ENCODE assay signal across 11 cellular contexts in the genomic region with DNA sequence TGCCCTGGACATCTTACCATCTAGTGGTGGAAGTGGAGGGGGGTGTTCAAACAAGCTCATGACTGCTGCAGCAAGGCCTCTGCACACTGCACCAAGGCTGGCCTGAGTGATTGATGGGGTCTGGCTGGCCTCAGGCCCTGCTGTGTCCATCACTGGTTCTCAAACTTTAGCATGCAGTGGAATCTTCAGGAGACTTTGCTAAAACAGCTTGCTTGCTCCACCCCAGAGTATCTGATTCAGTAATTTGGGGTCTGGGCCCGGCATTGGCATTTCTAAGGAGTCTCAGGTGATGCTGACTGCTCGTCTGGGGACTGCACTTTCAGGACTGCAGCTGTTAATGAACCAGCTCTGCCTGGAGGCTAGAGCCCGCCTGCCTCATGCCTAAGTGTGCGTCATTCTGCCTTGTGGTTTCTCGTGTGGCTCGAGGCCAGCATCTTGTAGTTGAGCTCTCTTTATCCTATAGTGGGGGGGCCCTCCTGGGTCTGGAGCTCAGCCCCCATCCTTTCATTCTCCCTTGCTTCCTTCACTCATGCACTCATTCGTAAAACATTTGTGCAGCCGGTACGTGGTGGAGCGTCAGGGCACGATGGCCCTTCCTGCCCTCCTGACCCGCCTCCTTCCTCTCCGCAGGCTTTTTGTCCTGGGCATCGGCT. TPM values are rescaled to one million over a fixed set of nuclear protein-coding genes. Genes with fewer than 3 reads are reported as not detected.
DNase-seq lines count a peak whose midpoint lies in the region; ATAC-seq and TF ChIP-seq lines count a peak whose summit lies in the region.
"Had no signal": no experiment of that assay in that cellular context is flagged by ENCODE, and none has a peak within 500 bp of the region (broad histone marks: within the 10 kb centered on the region; RNA-seq: fewer than 3 reads in every experiment).

No MANE protein-coding gene starts in this region.

- H3K9me3 ChIP-seq in transverse colon (no peaks in the 10 kb centered on the region), ovary (no peaks in the 10 kb centered on the region), thyroid gland (no peaks in the 10 kb centered on the region), ascending aorta (no peaks in the 10 kb centered on the region)

- no peak overlapping the region for H3K4me3 ChIP-seq in transverse colon
- H3K4me3 ChIP-seq in ovary, result no peak overlapping the region
- H3K4me3 ChIP-seq in thyroid gland (replicated peaks in 1 of 3), result no peak overlapping the region
- H3K4me3 ChIP-seq in ascending aorta, result no peak overlapping the region

- no peak for TF ChIP-seq EP300 in transverse colon (IDR thresholded peaks at IDR 0.05; ENCODE audit: low read depth)
- TF ChIP-seq EP300 in ovary (IDR thresholded peaks at IDR 0.05), result no peak

- H3K27me3 Mint-ChIP-seq in activated T-cell treated with anti-CD3 and anti-CD28 coated beads, Interleukin-2, amount 50 U/mL, for 72 hours (ENCODE audit: low read depth), result peaks cover 13% of the 10 kb centered on the region
- peaks cover 32% of the 10 kb centered on the region for H3K27me3 Mint-ChIP-seq in activated T-cell treated with anti-CD3 and anti-CD28 coated beads, Interleukin-2, amount 50 U/mL, for 24 hours

- H3K4me1 Mint-ChIP-seq in activated T-cell treated with anti-CD3 and anti-CD28 coated beads, Interleukin-2, amount 50 U/mL, for 72 hours (ENCODE audit: low read depth), result peaks cover 13% of the 10 kb centered on the region
- H3K4me1 Mint-ChIP-seq in activated T-cell treated with anti-CD3 and anti-CD28 coated beads, Interleukin-2, amount 50 U/mL, for 24 hours (ENCODE audit: low read depth), result peaks cover 13% of the 10 kb centered on the region

- H3K27ac ChIP-seq in transverse colon (no peak overlapping the region), ovary (no peak overlapping the region), thyroid gland (no peak overlapping the region), ascending aorta (no peak overlapping the region)

- no peak for TF ChIP-seq POLR2A in transverse colon (IDR thresholded peaks at IDR 0.05)
- no peak for TF ChIP-seq POLR2A in ovary (IDR thresholded peaks at IDR 0.05)
- no peak for TF ChIP-seq POLR2A in thyroid gland (IDR thresholded peaks at IDR 0.05)

- no peak overlapping the region for H3K27ac Mint-ChIP-seq in activated T-cell treated with anti-CD3 and anti-CD28 coated beads, Interleukin-2, amount 50 U/mL, for 72 hours
- no peak overlapping the region for H3K27ac Mint-ChIP-seq in activated T-cell treated with anti-CD3 and anti-CD28 coated beads, Interleukin-2, amount 50 U/mL, for 24 hours
- H3K27ac Mint-ChIP-seq: nephron had no signal

- in situ Hi-C loops in transverse colon (cut with MboI; ENCODE audit: low pct_ligation_motif_present in 1 of 4, low pct_unique_long_range_greater_than_20kb in 1 of 4, low sequenced_read_pairs in 3 of 4), result loop anchor here in 2 of 4 donors (25.0 kb wide), 1 partner anchor 390 kb away; no protein-coding TSS in a partner anchor

- H3K9me3 Mint-ChIP-seq in activated T-cell treated with anti-CD3 and anti-CD28 coated beads, Interleukin-2, amount 50 U/mL, for 72 hours, result peaks cover 3 to 13% of the 10 kb centered on the region in 2 donors
- H3K9me3 Mint-ChIP-seq in activated T-cell treated with anti-CD3 and anti-CD28 coated beads, Interleukin-2, amount 50 U/mL, for 24 hours, result peaks cover 8% of the 10 kb centered on the region

- DNase-seq in activated T-cell treated with anti-CD3 and anti-CD28 coated beads, Interleukin-2, amount 50 U/mL, for 72 hours, result peak; percentile 3 to 23
- no peak for DNase-seq in activated T-cell treated with anti-CD3 and anti-CD28 coated beads, Interleukin-2, amount 50 U/mL, for 24 hours
- DNase-seq in RKO (ENCODE audit: low spot score) (peak; percentile 85), fibroblast of gingiva (ENCODE audit: low read depth) (peak; percentile 73), transverse colon (peak; percentile 13), ovary (no peak), thyroid gland (no peak), ascending aorta (ENCODE audit: low spot score in 2 of 2) (no peak)
- DNase-seq: NCI-H146 had no signal

- ATAC-seq in activated T-cell treated with anti-CD3 and anti-CD28 coated beads, Interleukin-2, amount 50 U/mL, for 72 hours (replicated peaks in 1 of 2), result peak in 1 of 2 donors; percentile 22
- ATAC-seq: activated CD4-positive, CD25-positive, alpha-beta regulatory T cell treated with anti-CD3 and anti-CD28 coated beads, Interleukin-2, amount 50 U/mL, for 24 hours had no signal

- intact Hi-C loops in transverse colon (cut with DNase I; ENCODE audit: low total_unique reads) (no loop called here), ovary (cut with DNase I) (no loop called here), thyroid gland (cut with DNase I) (no loop called here), ascending aorta (cut with DNase I) (no loop called here)

- H3K27me3 ChIP-seq in transverse colon (peaks cover 44% of the 10 kb centered on the region), ovary (peaks cover 9% of the 10 kb centered on the region), thyroid gland (peaks cover 14% of the 10 kb centered on the region), ascending aorta (peaks cover 15% of the 10 kb centered on the region)

- peaks cover 5 to 6% of the 10 kb centered on the region in 2 donors for H3K36me3 Mint-ChIP-seq in activated T-cell treated with anti-CD3 and anti-CD28 coated beads, Interleukin-2, amount 50 U/mL, for 72 hours (ENCODE audit: insufficient read depth in 2 of 2)
- no peaks in the 10 kb centered on the region for H3K36me3 Mint-ChIP-seq in activated T-cell treated with anti-CD3 and anti-CD28 coated beads, Interleukin-2, amount 50 U/mL, for 24 hours (ENCODE audit: low read depth)

- H3K36me3 ChIP-seq in transverse colon (no peaks in the 10 kb centered on the region), ovary (no peaks in the 10 kb centered on the region), thyroid gland (no peaks in the 10 kb centered on the region), ascending aorta (no peaks in the 10 kb centered on the region)

- TF ChIP-seq CTCF in transverse colon (IDR thresholded peaks at IDR 0.05) (no peak), ovary (IDR thresholded peaks at IDR 0.05) (no peak), thyroid gland (IDR thresholded peaks at IDR 0.05) (no peak), ascending aorta (IDR thresholded peaks at IDR 0.05) (no peak)

- H3K4me1 ChIP-seq in transverse colon (peaks cover 9 to 15% (median 10%) of the 10 kb centered on the region in 4 donors), ovary (ENCODE audit: insufficient read depth) (peaks cover 1% of the 10 kb centered on the region), thyroid gland (peaks cover 0 to 20% of the 10 kb centered on the region in 2 donors), ascending aorta (peaks cover 0 to 12% of the 10 kb centered on the region in 2 donors)

- H3K4me3 Mint-ChIP-seq in activated T-cell treated with anti-CD3 and anti-CD28 coated beads, Interleukin-2, amount 50 U/mL, for 72 hours, result no peak overlapping the region
- H3K4me3 Mint-ChIP-seq in activated T-cell treated with anti-CD3 and anti-CD28 coated beads, Interleukin-2, amount 50 U/mL, for 24 hours, result no peak overlapping the region

- 62% methylated on average over 14 of the region's 14 CpGs; no CpG with 5 or more reads in 1 of the 2 donors for WGBS in transverse colon (ENCODE audit: low coverage in 1 of 2), 2 donors
- WGBS in ovary, 3 donors, result 66 to 75% (median 67%) methylated on average over 14 of the region's 14 CpGs
- WGBS in thyroid gland, 2 donors, result 84 to 85% methylated on average over 13 to 14 of the region's 14 CpGs

RNA-seq across cellular contexts. Expression of gene MGAT5B, which starts 4.1 kb away (rescaled TPM):
- total RNA-seq in activated T-cell treated with anti-CD3 and anti-CD28 coated beads, Interleukin-2, amount 50 U/mL, for 72 hours, result 1 to 10 TPM in 1 of 2 donors, under 1 TPM in 1; 0.28 to 1.4 TPM
- total RNA-seq in transverse colon (not detected), ovary (1 to 10 TPM in 3 of 7 donors, under 1 TPM in 4; 0.23 to 3.6 (median 0.92) TPM), thyroid gland (1 to 10 TPM in 1 of 4 donors, under 1 TPM in 2, not detected in 1; 0.22 to 7.4 (median 0.73) TPM), ascending aorta (not detected)
- polyA plus RNA-seq in ovary, result under 1 TPM in 1 of 2 donors, not detected in 1; 0.61 TPM

Comparison
In these comparisons a context has a peak if more than half of its experiments do, and no peak if none do; other contexts are left out.
1. DNase-seq: peak in activated T-cell treated with anti-CD3 and anti-CD28 coated beads, Interleukin-2, amount 50 U/mL, for 72 hours (2 of 2), RKO (single experiment), fibroblast of gingiva (single experiment) and transverse colon (single experiment); none in activated T-cell treated with anti-CD3 and anti-CD28 coated beads, Interleukin-2, amount 50 U/mL, for 24 hours (single experiment), ovary (0 of 5), thyroid gland (0 of 2) and ascending aorta (0 of 2).